In genomic region chr3:23324745-23325144, GRCh38 we compare ENCODE assay signal across 8 cellular contexts.
DNase-seq lines count a peak whose midpoint lies in the region; ATAC-seq lines count a peak whose summit lies in the region.

No MANE protein-coding gene starts in this region.

- no peak overlapping the region for H3K4me3 ChIP-seq in mesendoderm (ENCODE audit: low read length)

- H3K79me2 ChIP-seq in mesendoderm (ENCODE audit: control insufficient read depth, insufficient read depth, low read length), result no peaks in the 10 kb centered on the region

- no peak overlapping the region for H2BK5ac ChIP-seq in mesendoderm (ENCODE audit: low read length)

- no peak overlapping the region for H3K56ac ChIP-seq in mesendoderm (ENCODE audit: low read length)

- H2BK15ac ChIP-seq in mesendoderm (replicated peaks; ENCODE audit: low read depth), result no peak overlapping the region

- no peak overlapping the region for H2BK120ac ChIP-seq in mesendoderm (ENCODE audit: low read depth, low read length)

- H3K23ac ChIP-seq in mesendoderm (ENCODE audit: low read length), result no peak overlapping the region

- H3K4me1 ChIP-seq in mesendoderm (ENCODE audit: control insufficient read depth, low read depth, low read length), result no peaks in the 10 kb centered on the region

- ATAC-seq in GM18499 (IDR thresholded peaks at IDR 0.05; ENCODE audit: insufficient read depth, unreplicated experiment), result peak; percentile 38
- ATAC-seq in HG03103 (IDR thresholded peaks at IDR 0.05; ENCODE audit: low read depth, unreplicated experiment), result peak; percentile 64
- no peak for ATAC-seq in HG02852 (IDR thresholded peaks at IDR 0.05; ENCODE audit: unreplicated experiment)

- WGBS in mesendoderm (ENCODE audit: extremely low coverage, insufficient coverage, low lambda C conversion rate), result no CpG with 5 or more reads among the region's 1 CpG

- no peak overlapping the region for H3K9ac ChIP-seq in mesendoderm (ENCODE audit: low read length)

- no peaks in the 10 kb centered on the region for H3K36me3 ChIP-seq in mesendoderm (ENCODE audit: control insufficient read depth, insufficient read depth, low read length)

- H3K4ac ChIP-seq in mesendoderm (ENCODE audit: low read depth, low read length), result no peak overlapping the region

- H3K27me3 ChIP-seq in mesendoderm (ENCODE audit: insufficient read depth, low read length, poor library complexity), result no peaks in the 10 kb centered on the region

- H3K27ac ChIP-seq in mesendoderm (ENCODE audit: low read depth, low read length), result no peak overlapping the region

- H4K5ac ChIP-seq in mesendoderm (ENCODE audit: low read length), result no peak overlapping the region

- peaks cover 3% of the 10 kb centered on the region for H3K79me1 ChIP-seq in mesendoderm (ENCODE audit: low read length)

- H2AK5ac ChIP-seq in mesendoderm (ENCODE audit: low read length), result no peak overlapping the region

- no peak overlapping the region for H3K4me2 ChIP-seq in mesendoderm (ENCODE audit: low read length)

- DNase-seq in SW480 (ENCODE audit: low spot score) (peak; percentile 36), mesendoderm (peak; percentile 11), activated T-cell treated with anti-CD3 and anti-CD28 coated beads for 4 hours (no peak), GOT3 (lab: John Stamatoyannopoulos, UW) (no peak)
- DNase-seq in activated CD4-positive, alpha-beta T cell treated with anti-CD3 and anti-CD28 coated beads for 4 hours, result no peak

- no peak overlapping the region for H3K18ac ChIP-seq in mesendoderm (ENCODE audit: low read length)

- no peak overlapping the region for H4K8ac ChIP-seq in mesendoderm (ENCODE audit: low read depth, low read length)

Comparison
In these comparisons a context has a peak if more than half of its experiments do, and no peak if none do; other contexts are left out.
1. DNase-seq: peak in SW480 (single experiment) and mesendoderm (single experiment); none in activated T-cell treated with anti-CD3 and anti-CD28 coated beads for 4 hours (single experiment), GOT3 (single experiment) and activated CD4-positive, alpha-beta T cell treated with anti-CD3 and anti-CD28 coated beads for 4 hours (0 of 2).